In the genomic region with DNA sequence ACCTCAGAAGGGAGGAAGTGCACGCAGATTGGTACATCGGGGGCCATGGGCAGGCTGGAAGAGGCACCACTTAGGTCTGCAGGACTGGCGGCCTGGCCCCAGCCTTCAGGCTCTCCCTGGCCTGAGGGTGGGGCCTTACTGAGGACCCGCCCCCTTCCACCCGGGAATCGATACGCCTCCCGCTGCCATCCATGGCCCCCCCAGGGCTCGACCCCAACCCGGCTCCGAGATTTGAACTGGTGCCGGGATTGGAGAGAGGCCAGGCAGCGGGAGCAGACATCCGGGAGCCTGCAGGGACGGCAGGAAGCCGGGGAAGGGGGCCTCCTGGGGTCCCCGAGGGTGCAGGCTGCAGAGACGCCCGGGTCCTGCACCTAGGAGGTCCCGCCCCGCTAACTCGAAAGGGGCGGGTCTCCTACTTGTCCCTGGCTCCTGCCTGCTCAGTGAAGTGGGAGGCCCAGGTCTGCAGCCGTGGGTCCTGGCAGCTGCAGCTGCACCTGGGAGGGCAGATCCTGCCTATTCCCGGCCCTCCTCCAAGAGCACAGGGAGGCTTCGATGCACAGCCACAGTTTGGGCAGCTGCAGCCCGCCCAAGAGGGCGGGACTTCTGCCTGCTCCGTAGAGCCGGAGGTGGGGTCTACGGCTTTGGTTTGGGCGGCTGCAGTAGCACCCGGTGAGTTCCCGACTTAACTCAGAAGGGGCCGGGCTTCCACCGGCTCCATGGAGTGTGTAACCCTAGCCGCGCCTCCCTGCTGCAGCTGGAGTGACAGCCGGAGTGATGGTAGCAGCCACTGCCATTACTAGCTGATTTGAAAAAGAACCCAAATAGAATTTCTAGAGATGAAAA, we compare ENCODE assay signal across 8 cellular contexts. TPM values are rescaled to one million over a fixed set of nuclear protein-coding genes. Genes with fewer than 3 reads are reported as not detected.
DNase-seq lines count a peak whose midpoint lies in the region; ATAC-seq, FAIRE-seq and TF ChIP-seq lines count a peak whose summit lies in the region.

No MANE protein-coding gene starts in this region.

- no peaks in the 10 kb centered on the region for H3K36me3 ChIP-seq in BE2C
- H3K36me3 ChIP-seq in duodenal mucosa (ENCODE audit: control insufficient read depth in 1 of 2, insufficient read depth in 2 of 2, low read length in 2 of 2) = no peaks in the 10 kb centered on the region
- no peaks in the 10 kb centered on the region for H3K36me3 ChIP-seq in liver (ENCODE audit: control insufficient read depth in 4 of 4, insufficient read depth in 3 of 4, low read depth in 1 of 4, low read length in 3 of 4)

- TF ChIP-seq CTCF in BE2C (IDR thresholded peaks at IDR 0.05; ENCODE audit: low read depth, low read length) = no peak
- TF ChIP-seq CTCF in liver (IDR thresholded peaks at IDR 0.05; ENCODE audit: low read depth, low read length, missing input control) = no peak

- peak; percentile 94 for DNase-seq in BE2C
- DNase-seq in GM19239 (ENCODE audit: insufficient read length, low spot score) = peak; percentile 70
- DNase-seq in NCI-H510A treated with DMSO at 0.1 percent for 48 hours (lab: John Stamatoyannopoulos, UW) = peak; percentile 98
- DNase-seq in activated CD4-positive, alpha-beta T cell treated with anti-CD3 and anti-CD28 coated beads for 24 hours (ENCODE audit: low read depth in 2 of 2) = peak; percentile 51 to 62
- DNase-seq in stimulated activated CD4-positive, alpha-beta T cell treated with anti-CD3 and anti-CD28 coated beads, Interleukin-4, amount 100 ng/mL, for 1 hour = peak; percentile 68

- under 1% methylated on average over 39 of the region's 39 CpGs for WGBS in liver

- peak overlapping the region in 1 of 2 donors; percentile 41 for H3K9ac ChIP-seq in duodenal mucosa (ENCODE audit: low read depth in 1 of 2, low read length in 2 of 2)
- H3K9ac ChIP-seq in liver (ENCODE audit: low read depth in 1 of 2, low read length in 2 of 2) = peak overlapping the region in 1 of 2 donors; percentile 7

- peak; percentile 53 to 64 for TF ChIP-seq RAD21 in liver (IDR thresholded peaks at IDR 0.05)

- H3K27me3 ChIP-seq in BE2C (no peaks in the 10 kb centered on the region), duodenal mucosa (ENCODE audit: control insufficient read depth in 1 of 2, insufficient read depth in 2 of 2, low read length in 2 of 2) (no peaks in the 10 kb centered on the region), liver (ENCODE audit: control insufficient read depth in 4 of 4, insufficient read depth in 4 of 4, low read length in 3 of 4) (no peaks in the 10 kb centered on the region)

- peak; percentile 80 for ATAC-seq in HG03378 (IDR thresholded peaks at IDR 0.05; ENCODE audit: unreplicated experiment)

- H3K9me3 ChIP-seq in BE2C = no peaks in the 10 kb centered on the region
- no peaks in the 10 kb centered on the region for H3K9me3 ChIP-seq in duodenal mucosa (ENCODE audit: control insufficient read depth in 1 of 2, low read length in 2 of 2)
- H3K9me3 ChIP-seq in liver (ENCODE audit: control insufficient read depth in 4 of 4, low read length in 3 of 4) = no peaks in the 10 kb centered on the region

- peak overlapping the region; percentile 79 for H3K4me3 ChIP-seq in BE2C (ENCODE audit: low read depth, low read length)
- peak overlapping the region; percentile 60 to 77 for H3K4me3 ChIP-seq in duodenal mucosa (ENCODE audit: low read depth in 1 of 2, low read length in 2 of 2)
- H3K4me3 ChIP-seq in liver (ENCODE audit: low read depth in 1 of 3, low read length in 3 of 3) = peak overlapping the region; percentile 60 to 75 (median 62)

- H3K27ac ChIP-seq in duodenal mucosa (ENCODE audit: low read depth, low read length) (no peak overlapping the region), liver (ENCODE audit: low read depth in 1 of 2, low read length in 2 of 2) (peak overlapping the region in 1 of 2 donors; percentile 34)

- FAIRE-seq in GM19239 (lab: Jason Lieb, UNC) = peak; percentile 77

- H3K4me1 ChIP-seq in BE2C = peaks cover 3% of the 10 kb centered on the region; the same call in 1 of the 2 replicates
- peaks cover 5% of the 10 kb centered on the region in 2 donors for H3K4me1 ChIP-seq in duodenal mucosa (ENCODE audit: control insufficient read depth in 1 of 2, insufficient read depth in 2 of 2, low read length in 2 of 2)
- peaks cover 0 to 11% (median 6%) of the 10 kb centered on the region in 4 donors for H3K4me1 ChIP-seq in liver (ENCODE audit: control insufficient read depth in 4 of 4, insufficient read depth in 4 of 4, low read length in 3 of 4)

TF ChIP-seq in liver, 16 proteins besides CTCF, POLR2A, EP300 and RAD21:
- TF ChIP-seq, protein P1, sequence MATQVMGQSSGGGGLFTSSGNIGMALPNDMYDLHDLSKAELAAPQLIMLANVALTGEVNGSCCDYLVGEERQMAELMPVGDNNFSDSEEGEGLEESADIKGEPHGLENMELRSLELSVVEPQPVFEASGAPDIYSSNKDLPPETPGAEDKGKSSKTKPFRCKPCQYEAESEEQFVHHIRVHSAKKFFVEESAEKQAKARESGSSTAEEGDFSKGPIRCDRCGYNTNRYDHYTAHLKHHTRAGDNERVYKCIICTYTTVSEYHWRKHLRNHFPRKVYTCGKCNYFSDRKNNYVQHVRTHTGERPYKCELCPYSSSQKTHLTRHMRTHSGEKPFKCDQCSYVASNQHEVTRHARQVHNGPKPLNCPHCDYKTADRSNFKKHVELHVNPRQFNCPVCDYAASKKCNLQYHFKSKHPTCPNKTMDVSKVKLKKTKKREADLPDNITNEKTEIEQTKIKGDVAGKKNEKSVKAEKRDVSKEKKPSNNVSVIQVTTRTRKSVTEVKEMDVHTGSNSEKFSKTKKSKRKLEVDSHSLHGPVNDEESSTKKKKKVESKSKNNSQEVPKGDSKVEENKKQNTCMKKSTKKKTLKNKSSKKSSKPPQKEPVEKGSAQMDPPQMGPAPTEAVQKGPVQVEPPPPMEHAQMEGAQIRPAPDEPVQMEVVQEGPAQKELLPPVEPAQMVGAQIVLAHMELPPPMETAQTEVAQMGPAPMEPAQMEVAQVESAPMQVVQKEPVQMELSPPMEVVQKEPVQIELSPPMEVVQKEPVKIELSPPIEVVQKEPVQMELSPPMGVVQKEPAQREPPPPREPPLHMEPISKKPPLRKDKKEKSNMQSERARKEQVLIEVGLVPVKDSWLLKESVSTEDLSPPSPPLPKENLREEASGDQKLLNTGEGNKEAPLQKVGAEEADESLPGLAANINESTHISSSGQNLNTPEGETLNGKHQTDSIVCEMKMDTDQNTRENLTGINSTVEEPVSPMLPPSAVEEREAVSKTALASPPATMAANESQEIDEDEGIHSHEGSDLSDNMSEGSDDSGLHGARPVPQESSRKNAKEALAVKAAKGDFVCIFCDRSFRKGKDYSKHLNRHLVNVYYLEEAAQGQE (IDR thresholded peaks at IDR 0.05) = peak; percentile 81
- TF ChIP-seq TAF1 (conservative IDR thresholded peaks at IDR 0.05) (no peak), EGR1 (IDR thresholded peaks at IDR 0.05; ENCODE audit: low read depth in 2 of 2) (no peak), SP1 (IDR thresholded peaks at IDR 0.05) (peak; percentile 69), HNF4A (conservative IDR thresholded peaks at IDR 0.05) (peak in 1 of 2 donors; percentile 19), RXRA (IDR thresholded peaks at IDR 0.05) (peak; percentile 38 to 45), GABPA (IDR thresholded peaks at IDR 0.05 in 1 of 2, conservative IDR thresholded peaks at IDR 0.05 in 1 of 2) (peak in 1 of 2 donors; percentile 28), FOXA2 (IDR thresholded peaks at IDR 0.05) (no peak), HNF4G (IDR thresholded peaks at IDR 0.05) (no peak), YY1 (IDR thresholded peaks at IDR 0.05) (peak; percentile 85), NR2F2 (IDR thresholded peaks at IDR 0.05) (no peak), FOXA1 (IDR thresholded peaks at IDR 0.05) (peak; percentile 24), JUND (IDR thresholded peaks at IDR 0.05) (no peak)
- TF ChIP-seq, protein P2, sequence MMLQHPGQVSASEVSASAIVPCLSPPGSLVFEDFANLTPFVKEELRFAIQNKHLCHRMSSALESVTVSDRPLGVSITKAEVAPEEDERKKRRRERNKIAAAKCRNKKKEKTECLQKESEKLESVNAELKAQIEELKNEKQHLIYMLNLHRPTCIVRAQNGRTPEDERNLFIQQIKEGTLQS (IDR thresholded peaks at IDR 0.05) = no peak
- TF ChIP-seq, protein P3, sequence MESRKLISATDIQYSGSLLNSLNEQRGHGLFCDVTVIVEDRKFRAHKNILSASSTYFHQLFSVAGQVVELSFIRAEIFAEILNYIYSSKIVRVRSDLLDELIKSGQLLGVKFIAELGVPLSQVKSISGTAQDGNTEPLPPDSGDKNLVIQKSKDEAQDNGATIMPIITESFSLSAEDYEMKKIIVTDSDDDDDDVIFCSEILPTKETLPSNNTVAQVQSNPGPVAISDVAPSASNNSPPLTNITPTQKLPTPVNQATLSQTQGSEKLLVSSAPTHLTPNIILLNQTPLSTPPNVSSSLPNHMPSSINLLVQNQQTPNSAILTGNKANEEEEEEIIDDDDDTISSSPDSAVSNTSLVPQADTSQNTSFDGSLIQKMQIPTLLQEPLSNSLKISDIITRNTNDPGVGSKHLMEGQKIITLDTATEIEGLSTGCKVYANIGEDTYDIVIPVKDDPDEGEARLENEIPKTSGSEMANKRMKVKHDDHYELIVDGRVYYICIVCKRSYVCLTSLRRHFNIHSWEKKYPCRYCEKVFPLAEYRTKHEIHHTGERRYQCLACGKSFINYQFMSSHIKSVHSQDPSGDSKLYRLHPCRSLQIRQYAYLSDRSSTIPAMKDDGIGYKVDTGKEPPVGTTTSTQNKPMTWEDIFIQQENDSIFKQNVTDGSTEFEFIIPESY (IDR thresholded peaks at IDR 0.05) = no peak
- TF ChIP-seq, protein P4, sequence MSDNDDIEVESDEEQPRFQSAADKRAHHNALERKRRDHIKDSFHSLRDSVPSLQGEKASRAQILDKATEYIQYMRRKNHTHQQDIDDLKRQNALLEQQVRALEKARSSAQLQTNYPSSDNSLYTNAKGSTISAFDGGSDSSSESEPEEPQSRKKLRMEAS (IDR thresholded peaks at IDR 0.05) = peak; percentile 28

RNA-seq across cellular contexts. Expression of a gene that starts 35.2 kb away (rescaled TPM):
- polyA plus RNA-seq in BE2C (2012; ENCODE audit: insufficient read depth, insufficient read length, low read depth) = 5.9 TPM
- 10 to 100 TPM in 1 of 2 donors, 1 to 10 TPM in 1; 2.4 to 10.7 TPM for total RNA-seq in liver
- 1 to 10 TPM; 1.4 TPM for polyA plus RNA-seq in liver

RNA-seq across cellular contexts. Expression of a gene that starts 35.6 kb away (rescaled TPM):
- not detected for polyA plus RNA-seq in BE2C (2012; ENCODE audit: insufficient read depth, insufficient read length, low read depth)
- 1 to 10 TPM in 1 of 2 donors, under 1 TPM in 1; 0.67 to 3.2 TPM for total RNA-seq in liver
- under 1 TPM; 0.39 to 0.57 TPM for polyA plus RNA-seq in liver

RNA-seq across cellular contexts. Expression of a gene that starts 52.4 kb away (rescaled TPM):
- 64.9 TPM for polyA plus RNA-seq in BE2C (2012; ENCODE audit: insufficient read depth, insufficient read length, low read depth)
- 100 to 1,000 TPM in 1 of 2 donors, 10 to 100 TPM in 1; 10.9 to 141 TPM for total RNA-seq in liver
- 10 to 100 TPM in 1 of 2 donors, 1 to 10 TPM in 1; 5.5 to 10.4 TPM for polyA plus RNA-seq in liver
